Comparison of ENCODE assay signal across 1 cellular context in the genomic region with DNA sequence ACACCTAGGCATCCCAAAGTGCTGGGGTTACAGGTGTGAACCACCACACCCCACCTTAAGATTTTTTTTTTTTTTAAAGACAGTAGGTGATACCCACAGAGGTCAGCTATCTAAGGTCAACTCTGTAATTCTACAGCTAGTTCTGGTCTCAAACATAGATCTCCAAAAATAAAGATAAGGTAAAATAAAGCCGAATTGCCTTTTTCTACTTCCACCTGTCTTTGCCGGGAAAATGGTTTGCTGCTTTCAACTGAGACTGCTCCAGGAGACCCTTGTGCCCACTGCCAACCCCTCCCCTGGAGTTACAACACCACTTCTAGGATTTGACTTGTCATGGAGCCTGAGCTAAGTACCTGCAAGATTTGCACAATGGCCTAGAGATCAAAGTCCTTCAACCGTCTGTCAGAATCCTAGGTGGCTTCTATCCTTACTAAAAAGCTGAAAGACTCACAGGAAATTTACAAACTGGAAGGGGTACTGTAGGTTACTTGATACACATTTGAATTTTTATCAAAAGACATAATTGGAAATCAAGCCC.
TF ChIP-seq lines count a peak whose summit lies in the region.

No MANE protein-coding gene starts in this region.

TF ChIP-seq in HepG2, 621 proteins besides CTCF, POLR2A, EP300 and RAD21 (continued from another document and continues in another):
- TF ChIP-seq, protein P1, sequence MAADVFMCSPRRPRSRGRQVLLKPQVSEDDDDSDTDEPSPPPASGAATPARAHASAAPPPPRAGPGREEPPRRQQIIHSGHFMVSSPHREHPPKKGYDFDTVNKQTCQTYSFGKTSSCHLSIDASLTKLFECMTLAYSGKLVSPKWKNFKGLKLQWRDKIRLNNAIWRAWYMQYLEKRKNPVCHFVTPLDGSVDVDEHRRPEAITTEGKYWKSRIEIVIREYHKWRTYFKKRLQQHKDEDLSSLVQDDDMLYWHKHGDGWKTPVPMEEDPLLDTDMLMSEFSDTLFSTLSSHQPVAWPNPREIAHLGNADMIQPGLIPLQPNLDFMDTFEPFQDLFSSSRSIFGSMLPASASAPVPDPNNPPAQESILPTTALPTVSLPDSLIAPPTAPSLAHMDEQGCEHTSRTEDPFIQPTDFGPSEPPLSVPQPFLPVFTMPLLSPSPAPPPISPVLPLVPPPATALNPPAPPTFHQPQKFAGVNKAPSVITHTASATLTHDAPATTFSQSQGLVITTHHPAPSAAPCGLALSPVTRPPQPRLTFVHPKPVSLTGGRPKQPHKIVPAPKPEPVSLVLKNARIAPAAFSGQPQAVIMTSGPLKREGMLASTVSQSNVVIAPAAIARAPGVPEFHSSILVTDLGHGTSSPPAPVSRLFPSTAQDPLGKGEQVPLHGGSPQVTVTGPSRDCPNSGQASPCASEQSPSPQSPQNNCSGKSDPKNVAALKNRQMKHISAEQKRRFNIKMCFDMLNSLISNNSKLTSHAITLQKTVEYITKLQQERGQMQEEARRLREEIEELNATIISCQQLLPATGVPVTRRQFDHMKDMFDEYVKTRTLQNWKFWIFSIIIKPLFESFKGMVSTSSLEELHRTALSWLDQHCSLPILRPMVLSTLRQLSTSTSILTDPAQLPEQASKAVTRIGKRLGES (CRISPR knock-in tag; IDR thresholded peaks at IDR 0.05; ENCODE audit: borderline replicate concordance), result 0 out of 2 replicates have a peak, but pooled peaks have one; percentile 28
- TF ChIP-seq, protein P2, sequence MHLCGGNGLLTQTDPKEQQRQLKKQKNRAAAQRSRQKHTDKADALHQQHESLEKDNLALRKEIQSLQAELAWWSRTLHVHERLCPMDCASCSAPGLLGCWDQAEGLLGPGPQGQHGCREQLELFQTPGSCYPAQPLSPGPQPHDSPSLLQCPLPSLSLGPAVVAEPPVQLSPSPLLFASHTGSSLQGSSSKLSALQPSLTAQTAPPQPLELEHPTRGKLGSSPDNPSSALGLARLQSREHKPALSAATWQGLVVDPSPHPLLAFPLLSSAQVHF (CRISPR knock-in tag; IDR thresholded peaks at IDR 0.05), result no peak
- TF ChIP-seq, protein P3, sequence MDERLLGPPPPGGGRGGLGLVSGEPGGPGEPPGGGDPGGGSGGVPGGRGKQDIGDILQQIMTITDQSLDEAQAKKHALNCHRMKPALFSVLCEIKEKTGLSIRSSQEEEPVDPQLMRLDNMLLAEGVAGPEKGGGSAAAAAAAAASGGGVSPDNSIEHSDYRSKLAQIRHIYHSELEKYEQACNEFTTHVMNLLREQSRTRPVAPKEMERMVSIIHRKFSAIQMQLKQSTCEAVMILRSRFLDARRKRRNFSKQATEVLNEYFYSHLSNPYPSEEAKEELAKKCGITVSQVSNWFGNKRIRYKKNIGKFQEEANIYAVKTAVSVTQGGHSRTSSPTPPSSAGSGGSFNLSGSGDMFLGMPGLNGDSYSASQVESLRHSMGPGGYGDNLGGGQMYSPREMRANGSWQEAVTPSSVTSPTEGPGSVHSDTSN (CRISPR knock-in tag; IDR thresholded peaks at IDR 0.05), result peak; percentile 44; the same call in 1 of the 2 replicates
- TF ChIP-seq SRF (IDR thresholded peaks at IDR 0.05; ENCODE audit: low read depth, low read length) (no peak), TBX3 (IDR thresholded peaks at IDR 0.05; ENCODE audit: borderline replicate concordance) (no peak), PHB2 (IDR thresholded peaks at IDR 0.05; ENCODE audit: partially characterized antibody) (no peak), NFE2L2 (IDR thresholded peaks at IDR 0.05; ENCODE audit: low read length) (peak; percentile 60; the same call in 1 of the 2 replicates), HNRNPUL1 (IDR thresholded peaks at IDR 0.05; ENCODE audit: low read depth, low read length) (no peak), ZNF562 (CRISPR knock-in tag; IDR thresholded peaks at IDR 0.05; ENCODE audit: borderline replicate concordance) (no peak), ZNF629 (CRISPR knock-in tag; conservative IDR thresholded peaks at IDR 0.05) (0 out of 2 replicates have a peak, but pooled peaks have one; percentile 14), HDAC6 (IDR thresholded peaks at IDR 0.05; ENCODE audit: low read depth, low read length) (no peak), ZNF333 (CRISPR knock-in tag; IDR thresholded peaks at IDR 0.05; ENCODE audit: borderline replicate concordance) (no peak), ZNF549 (CRISPR knock-in tag; IDR thresholded peaks at IDR 0.05) (0 out of 2 replicates have a peak, but pooled peaks have one; percentile 62), ZNF446 (CRISPR knock-in tag; IDR thresholded peaks at IDR 0.05) (no peak), ZNF256 (CRISPR knock-in tag; conservative IDR thresholded peaks at IDR 0.05) (0 out of 2 replicates have a peak, but pooled peaks have one; percentile 21), SAFB2 (CRISPR knock-in tag; IDR thresholded peaks at IDR 0.05; ENCODE audit: borderline replicate concordance, low read depth) (no peak), TEAD3 (CRISPR knock-in tag; optimal IDR thresholded peaks at IDR 0.05; ENCODE audit: borderline replicate concordance) (peak; percentile 34), SIN3A (IDR thresholded peaks at IDR 0.05; ENCODE audit: borderline replicate concordance, low read depth, low read length) (peak; percentile 66; the same call in 1 of the 2 replicates), FOXA1 (IDR thresholded peaks at IDR 0.05) (no peak), FOXA1 (CRISPR knock-in tag; IDR thresholded peaks at IDR 0.05) (no peak), ZMYM2 (CRISPR knock-in tag; IDR thresholded peaks at IDR 0.05) (no peak), CCAR2 (optimal IDR thresholded peaks at IDR 0.05; ENCODE audit: low read depth, low read length) (no peak), ZFP37 (CRISPR knock-in tag; IDR thresholded peaks at IDR 0.05; ENCODE audit: borderline replicate concordance) (0 out of 2 replicates have a peak, but pooled peaks have one; percentile 27), SOX13 (IDR thresholded peaks at IDR 0.05) (peak; percentile 43; the same call in 1 of the 2 replicates), SOX13 (CRISPR knock-in tag; conservative IDR thresholded peaks at IDR 0.05 in 1 of 2, IDR thresholded peaks at IDR 0.05 in 1 of 2) (peak in 1 of 2 experiments; percentile 70; a peak in 2 of 4 replicates), NFIB (CRISPR knock-in tag; IDR thresholded peaks at IDR 0.05; ENCODE audit: borderline replicate concordance) (no peak), ESRRA (CRISPR knock-in tag; IDR thresholded peaks at IDR 0.05; ENCODE audit: low read depth) (0 out of 2 replicates have a peak, but pooled peaks have one; percentile 24), MTF1 (CRISPR knock-in tag; IDR thresholded peaks at IDR 0.05) (peak; percentile 18; the same call in 1 of the 2 replicates)
- TF ChIP-seq, protein P4, sequence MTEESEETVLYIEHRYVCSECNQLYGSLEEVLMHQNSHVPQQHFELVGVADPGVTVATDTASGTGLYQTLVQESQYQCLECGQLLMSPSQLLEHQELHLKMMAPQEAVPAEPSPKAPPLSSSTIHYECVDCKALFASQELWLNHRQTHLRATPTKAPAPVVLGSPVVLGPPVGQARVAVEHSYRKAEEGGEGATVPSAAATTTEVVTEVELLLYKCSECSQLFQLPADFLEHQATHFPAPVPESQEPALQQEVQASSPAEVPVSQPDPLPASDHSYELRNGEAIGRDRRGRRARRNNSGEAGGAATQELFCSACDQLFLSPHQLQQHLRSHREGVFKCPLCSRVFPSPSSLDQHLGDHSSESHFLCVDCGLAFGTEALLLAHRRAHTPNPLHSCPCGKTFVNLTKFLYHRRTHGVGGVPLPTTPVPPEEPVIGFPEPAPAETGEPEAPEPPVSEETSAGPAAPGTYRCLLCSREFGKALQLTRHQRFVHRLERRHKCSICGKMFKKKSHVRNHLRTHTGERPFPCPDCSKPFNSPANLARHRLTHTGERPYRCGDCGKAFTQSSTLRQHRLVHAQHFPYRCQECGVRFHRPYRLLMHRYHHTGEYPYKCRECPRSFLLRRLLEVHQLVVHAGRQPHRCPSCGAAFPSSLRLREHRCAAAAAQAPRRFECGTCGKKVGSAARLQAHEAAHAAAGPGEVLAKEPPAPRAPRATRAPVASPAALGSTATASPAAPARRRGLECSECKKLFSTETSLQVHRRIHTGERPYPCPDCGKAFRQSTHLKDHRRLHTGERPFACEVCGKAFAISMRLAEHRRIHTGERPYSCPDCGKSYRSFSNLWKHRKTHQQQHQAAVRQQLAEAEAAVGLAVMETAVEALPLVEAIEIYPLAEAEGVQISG (CRISPR knock-in tag; IDR thresholded peaks at IDR 0.05), result peak; percentile 41; the same call in 1 of the 2 replicates
- TF ChIP-seq, protein P5, sequence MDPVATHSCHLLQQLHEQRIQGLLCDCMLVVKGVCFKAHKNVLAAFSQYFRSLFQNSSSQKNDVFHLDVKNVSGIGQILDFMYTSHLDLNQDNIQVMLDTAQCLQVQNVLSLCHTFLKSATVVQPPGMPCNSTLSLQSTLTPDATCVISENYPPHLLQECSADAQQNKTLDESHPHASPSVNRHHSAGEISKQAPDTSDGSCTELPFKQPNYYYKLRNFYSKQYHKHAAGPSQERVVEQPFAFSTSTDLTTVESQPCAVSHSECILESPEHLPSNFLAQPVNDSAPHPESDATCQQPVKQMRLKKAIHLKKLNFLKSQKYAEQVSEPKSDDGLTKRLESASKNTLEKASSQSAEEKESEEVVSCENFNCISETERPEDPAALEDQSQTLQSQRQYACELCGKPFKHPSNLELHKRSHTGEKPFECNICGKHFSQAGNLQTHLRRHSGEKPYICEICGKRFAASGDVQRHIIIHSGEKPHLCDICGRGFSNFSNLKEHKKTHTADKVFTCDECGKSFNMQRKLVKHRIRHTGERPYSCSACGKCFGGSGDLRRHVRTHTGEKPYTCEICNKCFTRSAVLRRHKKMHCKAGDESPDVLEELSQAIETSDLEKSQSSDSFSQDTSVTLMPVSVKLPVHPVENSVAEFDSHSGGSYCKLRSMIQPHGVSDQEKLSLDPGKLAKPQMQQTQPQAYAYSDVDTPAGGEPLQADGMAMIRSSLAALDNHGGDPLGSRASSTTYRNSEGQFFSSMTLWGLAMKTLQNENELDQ (CRISPR knock-in tag; IDR thresholded peaks at IDR 0.05; ENCODE audit: borderline replicate concordance), result no peak
- TF ChIP-seq, protein P6, sequence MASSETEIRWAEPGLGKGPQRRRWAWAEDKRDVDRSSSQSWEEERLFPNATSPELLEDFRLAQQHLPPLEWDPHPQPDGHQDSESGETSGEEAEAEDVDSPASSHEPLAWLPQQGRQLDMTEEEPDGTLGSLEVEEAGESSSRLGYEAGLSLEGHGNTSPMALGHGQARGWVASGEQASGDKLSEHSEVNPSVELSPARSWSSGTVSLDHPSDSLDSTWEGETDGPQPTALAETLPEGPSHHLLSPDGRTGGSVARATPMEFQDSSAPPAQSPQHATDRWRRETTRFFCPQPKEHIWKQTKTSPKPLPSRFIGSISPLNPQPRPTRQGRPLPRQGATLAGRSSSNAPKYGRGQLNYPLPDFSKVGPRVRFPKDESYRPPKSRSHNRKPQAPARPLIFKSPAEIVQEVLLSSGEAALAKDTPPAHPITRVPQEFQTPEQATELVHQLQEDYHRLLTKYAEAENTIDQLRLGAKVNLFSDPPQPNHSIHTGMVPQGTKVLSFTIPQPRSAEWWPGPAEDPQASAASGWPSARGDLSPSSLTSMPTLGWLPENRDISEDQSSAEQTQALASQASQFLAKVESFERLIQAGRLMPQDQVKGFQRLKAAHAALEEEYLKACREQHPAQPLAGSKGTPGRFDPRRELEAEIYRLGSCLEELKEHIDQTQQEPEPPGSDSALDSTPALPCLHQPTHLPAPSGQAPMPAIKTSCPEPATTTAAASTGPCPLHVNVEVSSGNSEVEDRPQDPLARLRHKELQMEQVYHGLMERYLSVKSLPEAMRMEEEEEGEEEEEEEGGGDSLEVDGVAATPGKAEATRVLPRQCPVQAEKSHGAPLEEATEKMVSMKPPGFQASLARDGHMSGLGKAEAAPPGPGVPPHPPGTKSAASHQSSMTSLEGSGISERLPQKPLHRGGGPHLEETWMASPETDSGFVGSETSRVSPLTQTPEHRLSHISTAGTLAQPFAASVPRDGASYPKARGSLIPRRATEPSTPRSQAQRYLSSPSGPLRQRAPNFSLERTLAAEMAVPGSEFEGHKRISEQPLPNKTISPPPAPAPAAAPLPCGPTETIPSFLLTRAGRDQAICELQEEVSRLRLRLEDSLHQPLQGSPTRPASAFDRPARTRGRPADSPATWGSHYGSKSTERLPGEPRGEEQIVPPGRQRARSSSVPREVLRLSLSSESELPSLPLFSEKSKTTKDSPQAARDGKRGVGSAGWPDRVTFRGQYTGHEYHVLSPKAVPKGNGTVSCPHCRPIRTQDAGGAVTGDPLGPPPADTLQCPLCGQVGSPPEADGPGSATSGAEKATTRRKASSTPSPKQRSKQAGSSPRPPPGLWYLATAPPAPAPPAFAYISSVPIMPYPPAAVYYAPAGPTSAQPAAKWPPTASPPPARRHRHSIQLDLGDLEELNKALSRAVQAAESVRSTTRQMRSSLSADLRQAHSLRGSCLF (CRISPR knock-in tag; IDR thresholded peaks at IDR 0.05; ENCODE audit: borderline replicate concordance), result 0 out of 2 replicates have a peak, but pooled peaks have one; percentile 31
- TF ChIP-seq, protein P7, sequence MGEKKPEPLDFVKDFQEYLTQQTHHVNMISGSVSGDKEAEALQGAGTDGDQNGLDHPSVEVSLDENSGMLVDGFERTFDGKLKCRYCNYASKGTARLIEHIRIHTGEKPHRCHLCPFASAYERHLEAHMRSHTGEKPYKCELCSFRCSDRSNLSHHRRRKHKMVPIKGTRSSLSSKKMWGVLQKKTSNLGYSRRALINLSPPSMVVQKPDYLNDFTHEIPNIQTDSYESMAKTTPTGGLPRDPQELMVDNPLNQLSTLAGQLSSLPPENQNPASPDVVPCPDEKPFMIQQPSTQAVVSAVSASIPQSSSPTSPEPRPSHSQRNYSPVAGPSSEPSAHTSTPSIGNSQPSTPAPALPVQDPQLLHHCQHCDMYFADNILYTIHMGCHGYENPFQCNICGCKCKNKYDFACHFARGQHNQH (CRISPR knock-in tag; IDR thresholded peaks at IDR 0.05), result no peak; the same call in 1 of the 2 replicates
- TF ChIP-seq, protein P8, sequence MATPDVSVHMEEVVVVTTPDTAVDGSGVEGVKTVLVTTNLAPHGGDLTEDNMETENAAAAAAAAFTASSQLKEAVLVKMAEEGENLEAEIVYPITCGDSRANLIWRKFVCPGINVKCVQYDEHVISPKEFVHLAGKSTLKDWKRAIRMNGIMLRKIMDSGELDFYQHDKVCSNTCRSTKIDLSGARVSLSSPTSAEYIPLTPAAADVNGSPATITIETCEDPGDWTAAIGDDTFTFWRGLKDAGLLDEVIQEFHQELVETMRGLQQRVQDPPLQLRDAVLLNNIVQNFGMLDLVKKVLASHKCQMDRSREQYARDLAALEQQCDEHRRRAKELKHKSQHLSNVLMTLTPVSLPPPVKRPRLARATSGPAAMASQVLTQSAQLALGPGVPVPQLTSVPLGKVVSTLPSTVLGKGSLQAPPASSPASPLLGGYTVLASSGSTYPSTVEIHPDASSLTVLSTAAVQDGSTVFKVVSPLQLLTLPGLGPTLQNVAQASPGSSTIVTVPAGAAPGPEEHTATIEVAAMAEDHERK (CRISPR knock-in tag; IDR thresholded peaks at IDR 0.05; ENCODE audit: low read depth), result no peak
- TF ChIP-seq, protein P9, sequence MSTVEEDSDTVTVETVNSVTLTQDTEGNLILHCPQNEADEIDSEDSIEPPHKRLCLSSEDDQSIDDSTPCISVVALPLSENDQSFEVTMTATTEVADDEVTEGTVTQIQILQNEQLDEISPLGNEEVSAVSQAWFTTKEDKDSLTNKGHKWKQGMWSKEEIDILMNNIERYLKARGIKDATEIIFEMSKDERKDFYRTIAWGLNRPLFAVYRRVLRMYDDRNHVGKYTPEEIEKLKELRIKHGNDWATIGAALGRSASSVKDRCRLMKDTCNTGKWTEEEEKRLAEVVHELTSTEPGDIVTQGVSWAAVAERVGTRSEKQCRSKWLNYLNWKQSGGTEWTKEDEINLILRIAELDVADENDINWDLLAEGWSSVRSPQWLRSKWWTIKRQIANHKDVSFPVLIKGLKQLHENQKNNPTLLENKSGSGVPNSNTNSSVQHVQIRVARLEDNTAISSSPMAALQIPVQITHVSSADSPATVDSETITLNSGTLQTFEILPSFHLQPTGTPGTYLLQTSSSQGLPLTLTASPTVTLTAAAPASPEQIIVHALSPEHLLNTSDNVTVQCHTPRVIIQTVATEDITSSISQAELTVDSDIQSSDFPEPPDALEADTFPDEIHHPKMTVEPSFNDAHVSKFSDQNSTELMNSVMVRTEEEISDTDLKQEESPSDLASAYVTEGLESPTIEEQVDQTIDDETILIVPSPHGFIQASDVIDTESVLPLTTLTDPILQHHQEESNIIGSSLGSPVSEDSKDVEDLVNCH (CRISPR knock-in tag; IDR thresholded peaks at IDR 0.05), result no peak
